8 cellular contexts compared by ENCODE assay signal in genomic region chr17:7404737-7405412, GRCh38. TPM values are rescaled to one million over a fixed set of nuclear protein-coding genes. Genes with fewer than 3 reads are reported as not detected.
DNase-seq lines count a peak whose midpoint lies in the region; FAIRE-seq and TF ChIP-seq lines count a peak whose summit lies in the region.

No MANE protein-coding gene starts in this region.

- H3K9ac ChIP-seq in H9 (ENCODE audit: extremely low read depth, insufficient read length, low read length) (peak overlapping the region; percentile 30), astrocyte (ENCODE audit: low read length) (peak overlapping the region; percentile 84), iPS-18a (ENCODE audit: low read length) (peak overlapping the region; percentile 47)

- H3K14ac ChIP-seq in H9 (ENCODE audit: insufficient read depth, low read length): 0 out of 2 replicates have a peak overlapping the region, but pooled peaks have one; percentile 34

- H2AFZ ChIP-seq in H9 (ENCODE audit: low read length): no peak overlapping the region
- peak overlapping the region; percentile 81 for H2AFZ ChIP-seq in PC-9
- H2AFZ ChIP-seq in astrocyte (ENCODE audit: low read depth, low read length): peak overlapping the region; percentile 75

- H4K91ac ChIP-seq in H9 (ENCODE audit: insufficient read length, low read depth, low read length): no peak overlapping the region

- H3T11ph ChIP-seq in H9 (ENCODE audit: low read length): no peak overlapping the region

- H3K4me2 ChIP-seq in H9 (ENCODE audit: insufficient read depth, insufficient read length, low read length): peak overlapping the region; percentile 78
- H3K4me2 ChIP-seq in PC-9: peak overlapping the region; percentile 79
- H3K4me2 ChIP-seq in astrocyte (ENCODE audit: low read length): peak overlapping the region; percentile 97

- H3K9me3 ChIP-seq in CD8-positive, alpha-beta memory T cell (ENCODE audit: low read length): no peaks in the 10 kb centered on the region
- H3K9me3 ChIP-seq in H9 (ENCODE audit: control insufficient read depth, low read depth, low read length) (no peaks in the 10 kb centered on the region), PC-9 (ENCODE audit: insufficient read depth, low read depth) (no peaks in the 10 kb centered on the region), astrocyte (ENCODE audit: insufficient read depth, low read depth, low read length) (no peaks in the 10 kb centered on the region), iPS-18a (ENCODE audit: control insufficient read depth, low read depth, low read length) (no peaks in the 10 kb centered on the region)

- intact Hi-C loops in PC-9 (cut with micrococcal nuclease; ENCODE audit: unreplicated experiment): loop anchor here (1.0 to 5.0 kb wide), 9 partner anchors 11 to 432 kb away; partner anchors contain the start of genes CLDN7, KCTD11, PLSCR3 and POLR2A

- no peak overlapping the region for H2BK15ac ChIP-seq in H9 (ENCODE audit: low read depth, low read length)

- no peak overlapping the region for H4K5ac ChIP-seq in H9 (ENCODE audit: insufficient read length, low read depth, low read length)

- peaks cover 5% of the 10 kb centered on the region; the same call in 1 of the 2 replicates for H3F3A ChIP-seq in PC-9 (ENCODE audit: insufficient read depth, low read depth)

- CTCF ChIA-PET in CD8-positive, alpha-beta memory T cell (lab: Charles Lee): interaction anchor here (0.8 to 2.2 kb wide), 6 partner anchors 16 to 282 kb away, joined by 3 to 20 read pairs (median 5); partner anchors contain the start of genes ACAP1, TMEM102 and TP53
- CTCF ChIA-PET in PC-9 (lab: Charles Lee): interaction anchor here (0.6 to 1.3 kb wide), 6 partner anchors 31 to 357 kb away, joined by 3 to 19 read pairs (median 6); partner anchors contain the start of gene TMEM102

- H3K36me3 Mint-ChIP-seq in CD8-positive, alpha-beta memory T cell: peaks cover 0 to 5% (median 0%) of the 10 kb centered on the region in 3 donors
- peaks cover 13 to 23% (median 15%) of the 10 kb centered on the region in 3 experiments for H3K36me3 Mint-ChIP-seq in H9 (ENCODE audit: insufficient read depth in 1 of 3, low read depth in 3 of 3)
- H3K36me3 Mint-ChIP-seq in astrocyte (ENCODE audit: low read depth, unreplicated experiment): peaks cover 10% of the 10 kb centered on the region

- H3K4ac ChIP-seq in H9 (ENCODE audit: low read depth, low read length): no peak overlapping the region

- H2AK5ac ChIP-seq in H9 (ENCODE audit: insufficient read length, low read length): no peak overlapping the region

- H3K79me1 ChIP-seq in H9 (ENCODE audit: insufficient read depth, low read depth, low read length, poor library complexity, severe bottlenecking): no peaks in the 10 kb centered on the region

- FAIRE-seq in astrocyte (lab: Jason Lieb, UNC): no peak

- no peak overlapping the region for H2BK12ac ChIP-seq in H9 (ENCODE audit: insufficient read length, low read depth, low read length)

- POLR2A ChIA-PET in CD8-positive, alpha-beta memory T cell (lab: Charles Lee): interaction anchor here (0.5 to 1.5 kb wide), 13 partner anchors 11 to 281 kb away, joined by 3 to 16 read pairs (median 5); partner anchors contain the start of genes ACAP1, MPDU1, PLSCR3 and TMEM102
- POLR2A ChIA-PET in PC-9 (lab: Charles Lee; ENCODE audit: unreplicated experiment): interaction anchor here (0.6 to 2.1 kb wide), 10 partner anchors 11 to 302 kb away, joined by 3 to 34 read pairs (median 4); partner anchors contain the start of genes PLSCR3 and TMEM102

- peaks cover 17 to 41% (median 23%) of the 10 kb centered on the region in 3 donors for H3K4me1 Mint-ChIP-seq in CD8-positive, alpha-beta memory T cell
- H3K4me1 Mint-ChIP-seq in H9 (peaks cover 26 to 34% of the 10 kb centered on the region in 2 experiments), astrocyte (ENCODE audit: low read depth, unreplicated experiment) (peaks cover 18% of the 10 kb centered on the region)

- no peak for TF ChIP-seq CTCF in H9 (conservative IDR thresholded peaks at IDR 0.05)
- no peak for TF ChIP-seq CTCF in PC-9 (conservative IDR thresholded peaks at IDR 0.05)
- no peak for TF ChIP-seq CTCF in astrocyte (IDR thresholded peaks at IDR 0.05; ENCODE audit: insufficient read depth, low read depth, low read length)

- peak in 3 of 5 donors; percentile 72 to 84 (median 73) for DNase-seq in CD8-positive, alpha-beta memory T cell
- DNase-seq in H9 (peak; percentile 69), PC-9 (peak in 1 of 2 experiments; percentile 51), astrocyte (ENCODE audit: low read depth) (no peak), COLO829 (ENCODE audit: low spot score) (no peak), SIG-M5 (lab: John Stamatoyannopoulos, UW) (no peak)
- peak; percentile 21 to 47 (median 27) for DNase-seq in stimulated activated CD4-positive, alpha-beta T cell treated with anti-CD3 and anti-CD28 coated beads, Interleukin-12 subunit alpha, Interleukin-12 subunit beta, amount 100 ng/mL, for 48 hours (ENCODE audit: low read depth in 2 of 3, low spot score in 1 of 3)

- H3K9me3 Mint-ChIP-seq in CD8-positive, alpha-beta memory T cell: no peaks in the 10 kb centered on the region
- no peaks in the 10 kb centered on the region for H3K9me3 Mint-ChIP-seq in H9
- no peaks in the 10 kb centered on the region for H3K9me3 Mint-ChIP-seq in astrocyte (ENCODE audit: unreplicated experiment)

- H2BK20ac ChIP-seq in H9 (ENCODE audit: low read depth, low read length, poor library complexity, severe bottlenecking): no peak overlapping the region

- H3K23ac ChIP-seq in H9 (ENCODE audit: insufficient read length, low read depth, low read length): no peak overlapping the region

- peaks cover 5% of the 10 kb centered on the region for H3K23me2 ChIP-seq in H9 (ENCODE audit: insufficient read length, low read depth, low read length, poor library complexity, severe bottlenecking)

- peak overlapping the region; percentile 90 for H3K4me3 ChIP-seq in CD8-positive, alpha-beta memory T cell (ENCODE audit: low read length)
- H3K4me3 ChIP-seq in PC-9 (peak overlapping the region; percentile 62), astrocyte (ENCODE audit: insufficient read depth, low read depth, low read length) (peak overlapping the region; percentile 72), iPS-18a (ENCODE audit: low read length) (peak overlapping the region; percentile 87)

- no peak overlapping the region for H3K18ac ChIP-seq in H9 (ENCODE audit: insufficient read length, low read depth, low read length)

- H4K20me1 ChIP-seq in H9 (ENCODE audit: control insufficient read depth, insufficient read depth, insufficient read length): no peaks in the 10 kb centered on the region
- H4K20me1 ChIP-seq in PC-9 (ENCODE audit: insufficient read depth): no peaks in the 10 kb centered on the region
- peaks cover 20% of the 10 kb centered on the region for H4K20me1 ChIP-seq in astrocyte (ENCODE audit: insufficient read depth, low read length)

- H3K56ac ChIP-seq in H9 (ENCODE audit: insufficient read length, low read depth, low read length): no peak overlapping the region

- H3K79me2 ChIP-seq in H9 (ENCODE audit: insufficient read depth, low read length) (no peaks in the 10 kb centered on the region), PC-9 (ENCODE audit: low read depth) (0 out of 2 replicates have a peak, but pooled peaks cover 5% of the 10 kb centered on the region), astrocyte (ENCODE audit: insufficient read depth, low read length) (peaks cover 24% of the 10 kb centered on the region)

- H3K9me2 ChIP-seq in PC-9 (ENCODE audit: insufficient read depth): no peaks in the 10 kb centered on the region

- no peak overlapping the region for H3K27ac ChIP-seq in CD8-positive, alpha-beta memory T cell (ENCODE audit: low read depth, low read length)
- H3K27ac ChIP-seq in H9 (ENCODE audit: insufficient read length, low read depth, low read length) (no peak overlapping the region), PC-9 (no peak overlapping the region), astrocyte (ENCODE audit: low read depth, low read length) (peak overlapping the region; percentile 14), iPS-18a (ENCODE audit: low read length) (no peak overlapping the region)

- no peaks in the 10 kb centered on the region for H3K36me3 ChIP-seq in CD8-positive, alpha-beta memory T cell (ENCODE audit: insufficient read depth, low read length)
- H3K36me3 ChIP-seq in PC-9 (ENCODE audit: low read depth): no peaks in the 10 kb centered on the region
- peaks cover 3% of the 10 kb centered on the region for H3K36me3 ChIP-seq in astrocyte (ENCODE audit: insufficient read depth, low read length)
- peaks cover 12% of the 10 kb centered on the region for H3K36me3 ChIP-seq in iPS-18a (ENCODE audit: control insufficient read depth, low read depth, low read length)

- H3K27ac Mint-ChIP-seq in CD8-positive, alpha-beta memory T cell: peak overlapping the region; percentile 83 to 99 (median 96)
- H3K27ac Mint-ChIP-seq in H9 (peak overlapping the region; percentile 61 to 96 (median 95); a peak in 3 of 7 replicates), astrocyte (ENCODE audit: unreplicated experiment) (peak overlapping the region; percentile 83)

- H4K8ac ChIP-seq in H9 (replicated peaks; ENCODE audit: insufficient read length, low read depth, low read length): no peak overlapping the region

- H2BK120ac ChIP-seq in H9 (ENCODE audit: low read depth, low read length, poor library complexity, severe bottlenecking): no peak overlapping the region

- WGBS in H9 (ENCODE audit: extremely low coverage, insufficient read length, low lambda C conversion rate): no CpG with 5 or more reads among the region's 68 CpGs

- H3K27me3 ChIP-seq in CD8-positive, alpha-beta memory T cell (ENCODE audit: insufficient read depth, low read length, poor library complexity, severe bottlenecking): no peaks in the 10 kb centered on the region
- H3K27me3 ChIP-seq in H9 (ENCODE audit: insufficient read depth, low read length): no peaks in the 10 kb centered on the region
- no peaks in the 10 kb centered on the region for H3K27me3 ChIP-seq in PC-9 (ENCODE audit: insufficient read depth, low read depth)
- H3K27me3 ChIP-seq in astrocyte (ENCODE audit: insufficient read depth, low read length): no peaks in the 10 kb centered on the region
- H3K27me3 ChIP-seq in iPS-18a (ENCODE audit: control insufficient read depth, insufficient read depth, low read length): no peaks in the 10 kb centered on the region

- no peak overlapping the region for H2BK5ac ChIP-seq in H9 (ENCODE audit: insufficient read length, low read length)

- BruUV-seq in PC-9 (replicated peaks; lab: Mats Ljungman, UMichigan): TSS peak; percentile 53

- H3K4me3 Mint-ChIP-seq in CD8-positive, alpha-beta memory T cell: peak overlapping the region; percentile 90 to 99 (median 97)
- H3K4me3 Mint-ChIP-seq in H9: peak overlapping the region; percentile 84 to 94
- H3K4me3 Mint-ChIP-seq in astrocyte (ENCODE audit: unreplicated experiment): peak overlapping the region; percentile 90

- peaks cover 0 to 2% of the 10 kb centered on the region in 2 donors for H3K27me3 Mint-ChIP-seq in CD8-positive, alpha-beta memory T cell
- H3K27me3 Mint-ChIP-seq in H9 (ENCODE audit: low read depth): no peaks in the 10 kb centered on the region
- H3K27me3 Mint-ChIP-seq in astrocyte (ENCODE audit: low read depth, unreplicated experiment): no peaks in the 10 kb centered on the region

- peaks cover 16% of the 10 kb centered on the region for H3K4me1 ChIP-seq in CD8-positive, alpha-beta memory T cell (ENCODE audit: insufficient read depth, low read length)
- no peaks in the 10 kb centered on the region; the same call in 1 of the 2 replicates for H3K4me1 ChIP-seq in H9 (ENCODE audit: insufficient read depth, low read length)
- peaks cover 11% of the 10 kb centered on the region for H3K4me1 ChIP-seq in PC-9 (replicated peaks; ENCODE audit: insufficient read depth)
- H3K4me1 ChIP-seq in astrocyte (ENCODE audit: insufficient read depth, low read length): peaks cover 13% of the 10 kb centered on the region
- H3K4me1 ChIP-seq in iPS-18a (ENCODE audit: control insufficient read depth, low read depth, low read length): peaks cover 23% of the 10 kb centered on the region

RNA-seq across cellular contexts. Expression of gene TMEM256, which starts 1.0 kb away (rescaled TPM):
- total RNA-seq in CD8-positive, alpha-beta memory T cell: 10 to 100 TPM; 45.4 to 51.4 TPM
- 62.4 TPM for polyA plus RNA-seq in CD8-positive, alpha-beta memory T cell
- total RNA-seq in H9 (2021) (151 and 153 TPM in 2 replicates), PC-9 (2021) (55.4 and 91.7 TPM in 2 replicates), astrocyte (45.7 and 52.9 TPM in 2 replicates)

RNA-seq across cellular contexts. Expression of gene NLGN2, which starts 2.8 kb away (rescaled TPM):
- total RNA-seq in CD8-positive, alpha-beta memory T cell: 1 to 10 TPM; 5.6 to 6.6 TPM
- 0.06 TPM for polyA plus RNA-seq in CD8-positive, alpha-beta memory T cell
- total RNA-seq in H9 (2021) (70.2 and 70.5 TPM in 2 replicates), PC-9 (2021) (86.3 and 98.8 TPM in 2 replicates), astrocyte (77.3 and 80.7 TPM in 2 replicates)

RNA-seq across cellular contexts. Expression of gene PLSCR3, which starts 10.6 kb away (rescaled TPM):
- 10 to 100 TPM; 79.1 to 81.6 TPM for total RNA-seq in CD8-positive, alpha-beta memory T cell
- polyA plus RNA-seq in CD8-positive, alpha-beta memory T cell: 152 TPM
- 31.5 and 32.1 TPM in 2 replicates for total RNA-seq in H9 (2021)
- 53.0 and 64.5 TPM in 2 replicates for total RNA-seq in PC-9 (2021)
- total RNA-seq in astrocyte: 65.7 and 67.6 TPM in 2 replicates

RNA-seq across cellular contexts. Expression of gene SPEM1, which starts 15.2 kb away (rescaled TPM):
- total RNA-seq in CD8-positive, alpha-beta memory T cell: not detected
- not detected for polyA plus RNA-seq in CD8-positive, alpha-beta memory T cell
- total RNA-seq in H9 (2021) (0.33 and 0.46 TPM in 2 replicates), PC-9 (2021) (0.83 and 1.1 TPM in 2 replicates), astrocyte (0.23 TPM in 1 of 2 replicates, not detected in the other)

RNA-seq across cellular contexts. Expression of gene SPEM2, which starts 20.5 kb away (rescaled TPM):
- total RNA-seq in CD8-positive, alpha-beta memory T cell: not detected
- polyA plus RNA-seq in CD8-positive, alpha-beta memory T cell: not detected
- total RNA-seq in H9 (2021) (not detected in 2 replicates), PC-9 (2021) (0.50 TPM in 1 of 2 replicates, not detected in the other), astrocyte (0.14 and 0.17 TPM in 2 replicates)

Comparison
In these comparisons a context has a peak if more than half of its experiments do, and no peak if none do; other contexts are left out.
1. DNase-seq: peak in CD8-positive, alpha-beta memory T cell (3 of 5), H9 (single experiment) and stimulated activated CD4-positive, alpha-beta T cell treated with anti-CD3 and anti-CD28 coated beads, Interleukin-12 subunit alpha, Interleukin-12 subunit beta, amount 100 ng/mL, for 48 hours (3 of 3); none in astrocyte (single experiment), COLO829 (single experiment) and SIG-M5 (single experiment).
2. H3K9ac ChIP-seq: peak in every context shown above with its lines; median percentile 84 in astrocyte; 47 in iPS-18a; 30 in H9.
3. Peak in every context shown above with its lines, with median percentiles within 50 percentile points of each other: H3K4me3 ChIP-seq, H3K27ac Mint-ChIP-seq, H3K4me3 Mint-ChIP-seq and H3K4me2 ChIP-seq.